In genomic region chr22:23050546-23050945, GRCh38 we compare ENCODE assay signal across 1 cellular context. TPM values are rescaled to one million over a fixed set of nuclear protein-coding genes. Genes with fewer than 3 reads are reported as not detected.
"Had no signal": no experiment of that assay in that cellular context is flagged by ENCODE, and none has a peak within 500 bp of the region (broad histone marks: within the 10 kb centered on the region; RNA-seq: fewer than 3 reads in every experiment).

No MANE protein-coding gene starts in this region.

RNA-seq across cellular contexts. Expression of gene GNAZ, which starts 19.8 kb away (rescaled TPM):
- polyA plus RNA-seq: naive thymus-derived CD4-positive, alpha-beta T cell had no signal
